12 cellular contexts compared by ENCODE assay signal in genomic region chr20:420721-421574, GRCh38. TPM values are rescaled to one million over a fixed set of nuclear protein-coding genes. Genes with fewer than 3 reads are reported as not detected.
A peak's percentile ranks its signal among the peaks of the same experiment; 100 is the strongest.
DNase-seq lines count a peak whose midpoint lies in the region; ATAC-seq and TF ChIP-seq lines count a peak whose summit lies in the region.
"Had no signal": no experiment of that assay in that cellular context is flagged by ENCODE, and none has a peak within 500 bp of the region (broad histone marks: within the 10 kb centered on the region; RNA-seq: fewer than 3 reads in every experiment).

No MANE protein-coding gene starts in this region.

- H3K27me3 Mint-ChIP-seq in IgD-negative memory B cell = no peaks in the 10 kb centered on the region
- H3K27me3 Mint-ChIP-seq in activated B cell treated with CpG ODN at 0.5 μM for 24 hours = no peaks in the 10 kb centered on the region
- H3K27me3 Mint-ChIP-seq in stimulated activated memory B cell treated with anti-CD40 and anti-IgM and Interleukin-4, amounts not matched to agents 10 μg/mL and 1 μg/mL and 100 μg/mL, for 72 hours = no peaks in the 10 kb centered on the region
- no peaks in the 10 kb centered on the region for H3K27me3 Mint-ChIP-seq in naive thymus-derived CD8-positive, alpha-beta T cell
- H3K27me3 Mint-ChIP-seq: CD8-positive, alpha-beta memory T cell had no signal

- peaks cover 1 to 5% (median 4%) of the 10 kb centered on the region in 3 donors for H3K4me1 Mint-ChIP-seq in IgD-negative memory B cell
- peaks cover 9% of the 10 kb centered on the region for H3K4me1 Mint-ChIP-seq in activated B cell treated with CpG ODN at 0.5 μM for 24 hours
- H3K4me1 Mint-ChIP-seq in stimulated activated memory B cell treated with anti-CD40 and anti-IgM and Interleukin-4, amounts not matched to agents 10 μg/mL and 1 μg/mL and 100 μg/mL, for 72 hours = peaks cover 24% of the 10 kb centered on the region
- H3K4me1 Mint-ChIP-seq in naive thymus-derived CD8-positive, alpha-beta T cell = peaks cover 10 to 22% (median 15%) of the 10 kb centered on the region in 4 donors

- peak; percentile 62 for ATAC-seq in activated B cell treated with CpG ODN at 0.5 μM for 24 hours (ENCODE audit: low read depth)
- ATAC-seq in stimulated activated memory B cell treated with anti-CD40 and anti-IgM and Interleukin-4, amounts not matched to agents 10 μg/mL and 1 μg/mL and 100 μg/mL, for 72 hours = peak; percentile 60
- ATAC-seq in HG02798 (IDR thresholded peaks at IDR 0.05; ENCODE audit: poor library complexity, unreplicated experiment) = no peak
- no peak for ATAC-seq in naive thymus-derived CD8-positive, alpha-beta T cell

- H3K36me3 Mint-ChIP-seq in IgD-negative memory B cell (peaks cover 3% of the 10 kb centered on the region), activated B cell treated with CpG ODN at 0.5 μM for 24 hours (ENCODE audit: low read depth) (peaks cover 66% of the 10 kb centered on the region)
- peaks cover 65% of the 10 kb centered on the region for H3K36me3 Mint-ChIP-seq in stimulated activated memory B cell treated with anti-CD40 and anti-IgM and Interleukin-4, amounts not matched to agents 10 μg/mL and 1 μg/mL and 100 μg/mL, for 72 hours
- peaks cover 0 to 72% (median 20%) of the 10 kb centered on the region in 3 donors for H3K36me3 Mint-ChIP-seq in naive thymus-derived CD8-positive, alpha-beta T cell

- CTCF ChIA-PET in activated B cell treated with CpG ODN at 0.5 μM for 24 hours (lab: Charles Lee) = no interaction called here

- peak overlapping the region in 2 of 3 donors; percentile 40 to 60 for H3K27ac Mint-ChIP-seq in IgD-negative memory B cell
- H3K27ac Mint-ChIP-seq in activated B cell treated with CpG ODN at 0.5 μM for 24 hours = no peak overlapping the region
- peak overlapping the region; percentile 35 for H3K27ac Mint-ChIP-seq in stimulated activated memory B cell treated with anti-CD40 and anti-IgM and Interleukin-4, amounts not matched to agents 10 μg/mL and 1 μg/mL and 100 μg/mL, for 72 hours
- peak overlapping the region in 1 of 10 donors; percentile 92 for H3K27ac Mint-ChIP-seq in naive thymus-derived CD8-positive, alpha-beta T cell

- H3K4me3 Mint-ChIP-seq in IgD-negative memory B cell = peak overlapping the region in 1 of 4 donors; percentile 39
- H3K4me3 Mint-ChIP-seq in activated B cell treated with CpG ODN at 0.5 μM for 24 hours = no peak overlapping the region
- no peak overlapping the region for H3K4me3 Mint-ChIP-seq in stimulated activated memory B cell treated with anti-CD40 and anti-IgM and Interleukin-4, amounts not matched to agents 10 μg/mL and 1 μg/mL and 100 μg/mL, for 72 hours
- H3K4me3 Mint-ChIP-seq in naive thymus-derived CD8-positive, alpha-beta T cell = no peak overlapping the region
- H3K4me3 Mint-ChIP-seq: CD8-positive, alpha-beta memory T cell had no signal

- peak; percentile 59 for DNase-seq in activated effector memory CD4-positive, alpha-beta T cell treated with anti-CD3 and anti-CD28 coated beads, Interleukin-2, amount 50 U/mL, for 16 hours
- DNase-seq in activated effector memory CD4-positive, alpha-beta T cell treated with Interleukin-2 at 50 U/mL for 16 hours = no peak
- DNase-seq in activated B cell treated with CpG ODN at 0.5 μM for 24 hours = no peak
- no peak for DNase-seq in naive thymus-derived CD8-positive, alpha-beta T cell
- no peak for DNase-seq in amygdala (lab: John Stamatoyannopoulos, UW)
- DNase-seq: mesendoderm; NCI-H1436 treated with DMSO at 0.1 percent for 48 hours; stimulated activated naive CD4-positive, alpha-beta T cell had no signal

- POLR2A ChIA-PET in activated B cell treated with CpG ODN at 0.5 μM for 24 hours (lab: Charles Lee) = no interaction called here
- POLR2A ChIA-PET in naive thymus-derived CD8-positive, alpha-beta T cell (lab: Charles Lee) = no interaction called here

- intact Hi-C loops in activated B cell treated with CpG ODN at 0.5 μM for 24 hours (cut with micrococcal nuclease) = no loop called here

- H3K9me3 Mint-ChIP-seq in IgD-negative memory B cell (no peaks in the 10 kb centered on the region), activated B cell treated with CpG ODN at 0.5 μM for 24 hours (no peaks in the 10 kb centered on the region)
- H3K9me3 Mint-ChIP-seq in stimulated activated memory B cell treated with anti-CD40 and anti-IgM and Interleukin-4, amounts not matched to agents 10 μg/mL and 1 μg/mL and 100 μg/mL, for 72 hours = no peaks in the 10 kb centered on the region
- H3K9me3 Mint-ChIP-seq in naive thymus-derived CD8-positive, alpha-beta T cell = no peaks in the 10 kb centered on the region
- H3K9me3 Mint-ChIP-seq: CD8-positive, alpha-beta memory T cell had no signal

- TF ChIP-seq CTCF in activated B cell treated with CpG ODN at 0.5 μM for 24 hours (IDR thresholded peaks at IDR 0.05) = no peak

RNA-seq across cellular contexts. Expression of gene RBCK1, which starts 12.8 kb away (rescaled TPM):
- 107 TPM for polyA plus RNA-seq in IgD-negative memory B cell
- total RNA-seq in activated B cell treated with CpG ODN at 0.5 μM for 24 hours = 92.7 and 100 TPM in 2 replicates
- 100 to 1,000 TPM; 108 to 116 TPM for total RNA-seq in naive thymus-derived CD8-positive, alpha-beta T cell
- polyA plus RNA-seq in naive thymus-derived CD8-positive, alpha-beta T cell = 10 to 100 TPM; 65.3 to 82.2 (median 75.7) TPM

RNA-seq across cellular contexts. Expression of gene TRIB3, which starts 40.4 kb away (rescaled TPM):
- 20.1 TPM for polyA plus RNA-seq in IgD-negative memory B cell
- 13.3 and 14.0 TPM in 2 replicates for total RNA-seq in activated B cell treated with CpG ODN at 0.5 μM for 24 hours
- total RNA-seq in naive thymus-derived CD8-positive, alpha-beta T cell = 1 to 10 TPM; 8.7 to 8.9 TPM
- 1 to 10 TPM; 5.5 to 6.5 (median 6.2) TPM for polyA plus RNA-seq in naive thymus-derived CD8-positive, alpha-beta T cell

RNA-seq across cellular contexts. Expression of gene TBC1D20, which starts 41.4 kb away (rescaled TPM):
- 19.0 TPM for polyA plus RNA-seq in IgD-negative memory B cell
- total RNA-seq in activated B cell treated with CpG ODN at 0.5 μM for 24 hours = 21.4 and 24.1 TPM in 2 replicates
- 10 to 100 TPM; 33.6 to 36.6 TPM for total RNA-seq in naive thymus-derived CD8-positive, alpha-beta T cell
- 10 to 100 TPM; 13.8 to 20.8 (median 19.0) TPM for polyA plus RNA-seq in naive thymus-derived CD8-positive, alpha-beta T cell

Comparison
In these comparisons a context has a peak if more than half of its experiments do, and no peak if none do; other contexts are left out.
1. ATAC-seq: peak in activated B cell treated with CpG ODN at 0.5 μM for 24 hours (single experiment) and stimulated activated memory B cell treated with anti-CD40 and anti-IgM and Interleukin-4, amounts not matched to agents 10 μg/mL and 1 μg/mL and 100 μg/mL, for 72 hours (single experiment); none in HG02798 (single experiment) and naive thymus-derived CD8-positive, alpha-beta T cell (0 of 2).